In the genomic region with DNA sequence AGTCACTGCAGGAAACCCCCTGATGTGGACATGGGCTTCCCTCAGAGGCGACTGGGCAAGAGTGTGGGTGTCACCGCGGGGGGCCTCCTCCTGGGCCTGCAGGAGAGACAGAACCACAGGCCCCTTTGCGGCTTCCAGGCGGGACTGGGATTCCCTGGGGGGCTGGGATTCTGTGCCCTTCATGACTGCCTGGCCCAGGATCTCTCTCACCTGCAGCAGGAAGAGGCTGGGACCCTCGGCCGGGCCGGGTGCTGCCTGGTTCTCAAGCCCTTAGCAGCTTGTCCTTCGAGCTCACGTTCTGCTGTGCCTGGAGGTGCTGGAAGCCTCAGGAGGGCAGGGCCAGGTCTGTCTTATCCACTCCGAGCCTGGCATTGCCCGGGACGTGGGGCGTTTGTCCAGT, we compare ENCODE assay signal across 25 cellular contexts.
"Had no signal": no experiment of that assay in that cellular context is flagged by ENCODE, and none has a peak within 500 bp of the region (broad histone marks: within the 10 kb centered on the region; RNA-seq: fewer than 3 reads in every experiment).

No MANE protein-coding gene starts in this region.

- H3K27me3 Mint-ChIP-seq: activated CD4-positive, alpha-beta T cell treated with anti-CD3 and anti-CD28 coated beads for 36 hours; activated CD8-positive, alpha-beta T cell treated with anti-CD3 and anti-CD28 coated beads for 36 hours; activated naive CD8-positive, alpha-beta T cell treated with anti-CD3 and anti-CD28 coated beads, Interleukin-2, amount 50 U/mL, for 24 hours; IgD-negative memory B cell; T-cell had no signal

- H3K4me1 Mint-ChIP-seq: activated naive CD8-positive, alpha-beta T cell treated with anti-CD3 and anti-CD28 coated beads, Interleukin-2, amount 50 U/mL, for 24 hours; T-cell had no signal

- ATAC-seq: activated CD4-positive, alpha-beta T cell treated with anti-CD3 and anti-CD28 coated beads for 36 hours; activated CD8-positive, alpha-beta T cell treated with anti-CD3 and anti-CD28 coated beads for 36 hours; activated naive CD4-positive, alpha-beta T cell treated with anti-CD3 and anti-CD28 coated beads, Interleukin-2, amount 50 U/mL, for 72 hours; activated naive CD8-positive, alpha-beta T cell treated with anti-CD3 and anti-CD28 coated beads, Interleukin-2, amount 50 U/mL, for 24 hours; T-cell had no signal

- H3K4me3 Mint-ChIP-seq: activated CD4-positive, alpha-beta T cell treated with anti-CD3 and anti-CD28 coated beads for 36 hours; activated CD8-positive, alpha-beta T cell treated with anti-CD3 and anti-CD28 coated beads for 36 hours; activated naive CD8-positive, alpha-beta T cell treated with anti-CD3 and anti-CD28 coated beads, Interleukin-2, amount 50 U/mL, for 24 hours; IgD-negative memory B cell; T-cell had no signal

- H3K27me3 ChIP-seq: brain microvascular endothelial cell, cardiac muscle cell had no signal

- DNase-seq: activated CD4-positive, alpha-beta T cell treated with anti-CD3 and anti-CD28 coated beads for 36 hours; activated CD8-positive, alpha-beta memory T cell treated with anti-CD3 and anti-CD28 coated beads, Interleukin-2, amount 50 U/mL, for 48 hours; activated CD8-positive, alpha-beta T cell treated with anti-CD3 and anti-CD28 coated beads for 36 hours; activated naive CD8-positive, alpha-beta T cell treated with anti-CD3 and anti-CD28 coated beads, Interleukin-2, amount 50 U/mL, for 24 hours; activated T-cell treated with anti-CD3 and anti-CD28 coated beads, Interleukin-2, amount 50 U/mL, for 1 hour; amygdala; brain microvascular endothelial cell; KG1; NCI-H1092 treated with DMSO at 0.1 percent for 48 hours; NCI-H1417 treated with DMSO at 0.1 percent for 48 hours; NCI-H1694; NCI-H2029; NCI-H2107; NCI-H345; NCI-H510A; NCI-H526 treated with DMSO at 0.1 percent for 48 hours; NCI-H82; RPMI8226; SIG-M5; T-cell had no signal

- H3K27ac ChIP-seq: brain microvascular endothelial cell, cardiac muscle cell, SK-N-MC, VCaP had no signal

- H3K27ac Mint-ChIP-seq: activated CD4-positive, alpha-beta T cell treated with anti-CD3 and anti-CD28 coated beads for 36 hours; activated CD8-positive, alpha-beta T cell treated with anti-CD3 and anti-CD28 coated beads for 36 hours; activated naive CD4-positive, alpha-beta T cell treated with anti-CD3 and anti-CD28 coated beads, Interleukin-2, amount 50 U/mL, for 72 hours; activated naive CD8-positive, alpha-beta T cell treated with anti-CD3 and anti-CD28 coated beads, Interleukin-2, amount 50 U/mL, for 24 hours; IgD-negative memory B cell; T-cell had no signal

- H3K4me3 ChIP-seq: cardiac muscle cell, SK-N-MC had no signal
